Comparison of ENCODE assay signal across 20 cellular contexts in genomic region chr4:182385897-182386296, GRCh38.
DNase-seq lines count a peak whose midpoint lies in the region; ATAC-seq lines count a peak whose summit lies in the region.
"Had no signal": no experiment of that assay in that cellular context is flagged by ENCODE, and none has a peak within 500 bp of the region (broad histone marks: within the 10 kb centered on the region; RNA-seq: fewer than 3 reads in every experiment).

No MANE protein-coding gene starts in this region.

- H3K9me3 ChIP-seq in BLaER1 = peaks cover 19% of the 10 kb centered on the region; the same call in 1 of the 2 replicates
- H3K9me3 ChIP-seq: colonic mucosa, lower lobe of right lung had no signal

- H3K4me2 ChIP-seq in BLaER1 = peak overlapping the region; percentile 25; the same call in 1 of the 2 replicates

- H3K9ac ChIP-seq in BLaER1 = no peak overlapping the region

- H3K27ac ChIP-seq in BLaER1 = 0 out of 2 replicates have a peak overlapping the region, but pooled peaks have one; percentile 22
- H3K27ac ChIP-seq: colonic mucosa, lower lobe of right lung had no signal

- peaks cover 3% of the 10 kb centered on the region; the same call in 1 of the 2 replicates for H3K36me3 ChIP-seq in BLaER1
- H3K36me3 ChIP-seq: colonic mucosa, lower lobe of right lung had no signal

- no peak for DNase-seq in stimulated activated CD4-positive, alpha-beta T cell treated with anti-CD3 and anti-CD28 coated beads, Interleukin-4, amount 100 ng/mL, for 1 hour
- DNase-seq in NCI-H1930 (lab: John Stamatoyannopoulos, UW) = no peak
- DNase-seq: 8988T; activated CD4-positive, alpha-beta T cell treated with anti-CD3 and anti-CD28 coated beads, Interleukin-2, amount 50 U/mL, for 48 hours; colonic mucosa; lower lobe of right lung; MV-4-11; NCI-H2081; NCI-H510A; occipital lobe; retina; stimulated activated CD4-positive, alpha-beta T cell treated with anti-CD3 and anti-CD28 coated beads, Interleukin-12 subunit alpha, Interleukin-12 subunit beta, amount 100 ng/mL, for 4 hours; T-helper 1 cell had no signal

- no peak overlapping the region for H3K4me3 ChIP-seq in BLaER1
- H3K4me3 ChIP-seq: colonic mucosa, lower lobe of right lung had no signal

- no peaks in the 10 kb centered on the region for H4K20me1 ChIP-seq in BLaER1

- H3K4me1 ChIP-seq in BLaER1 = peaks cover 9% of the 10 kb centered on the region
- H3K4me1 ChIP-seq: colonic mucosa, lower lobe of right lung had no signal

- H3K27me3 ChIP-seq in BLaER1 = no peaks in the 10 kb centered on the region
- H3K27me3 ChIP-seq: colonic mucosa had no signal

- ATAC-seq in GM18868 (IDR thresholded peaks at IDR 0.05; ENCODE audit: unreplicated experiment) (peak; percentile 82), GM21526 (IDR thresholded peaks at IDR 0.05; ENCODE audit: low FRiP score, unreplicated experiment) (peak; percentile 76), HG03175 (IDR thresholded peaks at IDR 0.05; ENCODE audit: unreplicated experiment) (peak; percentile 83), HG03025 (IDR thresholded peaks at IDR 0.05; ENCODE audit: low FRiP score, unreplicated experiment) (no peak), GM19324 (IDR thresholded peaks at IDR 0.05; ENCODE audit: low FRiP score, unreplicated experiment) (no peak)
- ATAC-seq: lower lobe of right lung; stimulated activated memory B cell treated with anti-CD40 and anti-IgM and Interleukin-4, amounts not matched to agents 10 μg/mL and 1 μg/mL and 100 μg/mL, for 72 hours had no signal

Comparison
In these comparisons a context has a peak if more than half of its experiments do, and no peak if none do; other contexts are left out.
1. ATAC-seq: peak in GM18868 (single experiment), GM21526 (single experiment) and HG03175 (single experiment); none in HG03025 (single experiment) and GM19324 (single experiment).